In genomic region chr17:3748576-3748975, GRCh38 we compare ENCODE assay signal across 17 cellular contexts. TPM values are rescaled to one million over a fixed set of nuclear protein-coding genes. Genes with fewer than 3 reads are reported as not detected.
DNase-seq lines count a peak whose midpoint lies in the region; ATAC-seq and TF ChIP-seq lines count a peak whose summit lies in the region.
"Had no signal": no experiment of that assay in that cellular context is flagged by ENCODE, and none has a peak within 500 bp of the region (broad histone marks: within the 10 kb centered on the region; RNA-seq: fewer than 3 reads in every experiment).

No MANE protein-coding gene starts in this region.

- peak overlapping the region in 4 of 7 donors; percentile 30 to 74 (median 62) for H3K27ac Mint-ChIP-seq in CD4-positive, alpha-beta memory T cell
- H3K27ac Mint-ChIP-seq in activated T-helper 17 cell treated with anti-CD3 and anti-CD28 coated beads, Interleukin-2, amount 50 U/mL, for 72 hours = peak overlapping the region; percentile 52
- peak overlapping the region; percentile 89 for H3K27ac Mint-ChIP-seq in nephron progenitor cell

- TF ChIP-seq CTCF in nephron progenitor cell (IDR thresholded peaks at IDR 0.05) = no peak

- CTCF ChIA-PET in CD4-positive, alpha-beta memory T cell (lab: Charles Lee; ENCODE audit: partially characterized antibody) = interaction anchor here (9.8 kb wide), 1 partner anchor 11 kb away, joined by 108 read pairs; no protein-coding TSS in a partner anchor

- POLR2A ChIA-PET in CD4-positive, alpha-beta memory T cell (lab: Charles Lee; ENCODE audit: partially characterized antibody) = interaction anchor here (1.0 kb wide), 1 partner anchor 8 kb away, joined by 4 read pairs; no protein-coding TSS in a partner anchor

- peak overlapping the region; percentile 90 for H3K4me2 ChIP-seq in BLaER1

- no peaks in the 10 kb centered on the region for H3K9me3 ChIP-seq in BLaER1
- H3K9me3 ChIP-seq in CD4-positive, alpha-beta memory T cell (ENCODE audit: control insufficient read depth in 1 of 2, low read length in 2 of 2) = no peaks in the 10 kb centered on the region
- H3K9me3 ChIP-seq: BE2C, MG63, SJSA1 had no signal

- no peak overlapping the region for H3K27ac ChIP-seq in BLaER1
- H3K27ac ChIP-seq in CD4-positive, alpha-beta memory T cell (ENCODE audit: low read depth, low read length) = no peak overlapping the region
- H3K27ac ChIP-seq: SJSA1 had no signal

- intact Hi-C loops in CD4-positive, alpha-beta memory T cell (cut with micrococcal nuclease) = no loop called here

- no peak for ATAC-seq in activated T-helper 17 cell treated with anti-CD3 and anti-CD28 coated beads, Interleukin-2, amount 50 U/mL, for 72 hours (replicated peaks)
- ATAC-seq in HG02759 (IDR thresholded peaks at IDR 0.05; ENCODE audit: unreplicated experiment) = no peak
- ATAC-seq: PC-3 had no signal

- DNase-seq in CD4-positive, alpha-beta memory T cell = no peak
- DNase-seq in nephron progenitor cell (no peak), Kasumi-1 (lab: John Stamatoyannopoulos, UW) (no peak), NCI-H2171 treated with DMSO at 0.1 percent for 48 hours (lab: John Stamatoyannopoulos, UW) (no peak)
- DNase-seq: BE2C, DMS53, KG1, MG63, NCI-H1092 treated with DMSO at 0.1 percent for 48 hours, NCI-H1694, NCI-H446, NCI-H748 treated with DMSO at 0.1 percent for 48 hours, PC-3 had no signal

- peaks cover 77% of the 10 kb centered on the region for H3K4me1 ChIP-seq in BLaER1
- H3K4me1 ChIP-seq in CD4-positive, alpha-beta memory T cell (ENCODE audit: insufficient read depth, low read length) = peaks cover 30% of the 10 kb centered on the region
- H3K4me1 ChIP-seq: BE2C, SJSA1 had no signal

- no peaks in the 10 kb centered on the region for H4K20me1 ChIP-seq in BLaER1

- H3K9me3 Mint-ChIP-seq in CD4-positive, alpha-beta memory T cell = no peaks in the 10 kb centered on the region
- H3K9me3 Mint-ChIP-seq in activated T-helper 17 cell treated with anti-CD3 and anti-CD28 coated beads, Interleukin-2, amount 50 U/mL, for 72 hours = no peaks in the 10 kb centered on the region
- H3K9me3 Mint-ChIP-seq in nephron progenitor cell = no peaks in the 10 kb centered on the region

- H3K27me3 Mint-ChIP-seq in CD4-positive, alpha-beta memory T cell = no peaks in the 10 kb centered on the region
- no peaks in the 10 kb centered on the region for H3K27me3 Mint-ChIP-seq in activated T-helper 17 cell treated with anti-CD3 and anti-CD28 coated beads, Interleukin-2, amount 50 U/mL, for 72 hours
- peaks cover 14% of the 10 kb centered on the region for H3K27me3 Mint-ChIP-seq in nephron progenitor cell (ENCODE audit: low read depth, poor library complexity)

- H3K36me3 Mint-ChIP-seq in CD4-positive, alpha-beta memory T cell = no peaks in the 10 kb centered on the region
- no peaks in the 10 kb centered on the region for H3K36me3 Mint-ChIP-seq in activated T-helper 17 cell treated with anti-CD3 and anti-CD28 coated beads, Interleukin-2, amount 50 U/mL, for 72 hours (ENCODE audit: low read depth)
- no peaks in the 10 kb centered on the region for H3K36me3 Mint-ChIP-seq in nephron progenitor cell (ENCODE audit: low read depth)

- peak overlapping the region in 3 of 8 donors; percentile 39 to 72 (median 52) for H3K4me3 Mint-ChIP-seq in CD4-positive, alpha-beta memory T cell
- H3K4me3 Mint-ChIP-seq in activated T-helper 17 cell treated with anti-CD3 and anti-CD28 coated beads, Interleukin-2, amount 50 U/mL, for 72 hours = no peak overlapping the region
- no peak overlapping the region for H3K4me3 Mint-ChIP-seq in nephron progenitor cell

- no peaks in the 10 kb centered on the region for H3K36me3 ChIP-seq in BLaER1
- H3K36me3 ChIP-seq in CD4-positive, alpha-beta memory T cell (ENCODE audit: insufficient read depth, low read length) = no peaks in the 10 kb centered on the region
- H3K36me3 ChIP-seq: BE2C, MG63, SJSA1 had no signal

- H3K27me3 ChIP-seq in BLaER1 = no peaks in the 10 kb centered on the region
- H3K27me3 ChIP-seq in CD4-positive, alpha-beta memory T cell (ENCODE audit: insufficient read depth, low read length) = no peaks in the 10 kb centered on the region
- H3K27me3 ChIP-seq: BE2C, MG63 had no signal

- H3K9ac ChIP-seq in BLaER1 = no peak overlapping the region

- H3K4me3 ChIP-seq in BLaER1 = no peak overlapping the region
- no peak overlapping the region for H3K4me3 ChIP-seq in CD4-positive, alpha-beta memory T cell (ENCODE audit: low read length in 2 of 2)
- H3K4me3 ChIP-seq: MG63, SJSA1 had no signal

- peaks cover 26 to 44% (median 35%) of the 10 kb centered on the region in 4 donors for H3K4me1 Mint-ChIP-seq in CD4-positive, alpha-beta memory T cell
- peaks cover 18% of the 10 kb centered on the region for H3K4me1 Mint-ChIP-seq in activated T-helper 17 cell treated with anti-CD3 and anti-CD28 coated beads, Interleukin-2, amount 50 U/mL, for 72 hours
- H3K4me1 Mint-ChIP-seq in nephron progenitor cell = peaks cover 15% of the 10 kb centered on the region

RNA-seq across cellular contexts. Expression of gene HASPIN, which starts 24.9 kb away (rescaled TPM):
- total RNA-seq in CD4-positive, alpha-beta memory T cell = under 1 TPM; 0.28 to 0.41 TPM
- under 1 TPM in 1 of 2 donors, not detected in 1; 0.29 TPM for polyA plus RNA-seq in CD4-positive, alpha-beta memory T cell
- total RNA-seq in activated T-helper 17 cell treated with anti-CD3 and anti-CD28 coated beads, Interleukin-2, amount 50 U/mL, for 72 hours = 10 to 100 TPM; 12.4 to 21.5 TPM

RNA-seq across cellular contexts. Expression of gene ITGAE, which starts 52.4 kb away (rescaled TPM):
- total RNA-seq in CD4-positive, alpha-beta memory T cell = 10 to 100 TPM; 17.2 to 18.7 TPM
- polyA plus RNA-seq in CD4-positive, alpha-beta memory T cell = 10 to 100 TPM; 36.6 to 43.6 TPM
- total RNA-seq in activated T-helper 17 cell treated with anti-CD3 and anti-CD28 coated beads, Interleukin-2, amount 50 U/mL, for 72 hours = 10 to 100 TPM; 24.2 to 43.2 TPM

RNA-seq across cellular contexts. Expression of gene P2RX5, which starts 52.6 kb away (rescaled TPM):
- 10 to 100 TPM; 13.8 to 16.0 TPM for total RNA-seq in CD4-positive, alpha-beta memory T cell
- polyA plus RNA-seq in CD4-positive, alpha-beta memory T cell = 10 to 100 TPM; 18.8 to 28.9 TPM
- total RNA-seq in activated T-helper 17 cell treated with anti-CD3 and anti-CD28 coated beads, Interleukin-2, amount 50 U/mL, for 72 hours = 10 to 100 TPM; 22.0 to 74.3 TPM
- total RNA-seq: SJSA1 had no signal

Comparison
In these comparisons a context has a peak if more than half of its experiments do, and no peak if none do; other contexts are left out.
1. RNA of gene HASPIN, which starts 24.9 kb away (total RNA-seq): 12.4 to 21.5 TPM in activated T-helper 17 cell treated with anti-CD3 and anti-CD28 coated beads, Interleukin-2, amount 50 U/mL, for 72 hours; 0.28 to 0.41 TPM in CD4-positive, alpha-beta memory T cell; every median in the first group is over 4 times any median in the second.
2. Peak in every context shown above with its lines, with median percentiles within 50 percentile points of each other: H3K27ac Mint-ChIP-seq.